ENCODE assay signal across 18 cellular contexts in the genomic region with DNA sequence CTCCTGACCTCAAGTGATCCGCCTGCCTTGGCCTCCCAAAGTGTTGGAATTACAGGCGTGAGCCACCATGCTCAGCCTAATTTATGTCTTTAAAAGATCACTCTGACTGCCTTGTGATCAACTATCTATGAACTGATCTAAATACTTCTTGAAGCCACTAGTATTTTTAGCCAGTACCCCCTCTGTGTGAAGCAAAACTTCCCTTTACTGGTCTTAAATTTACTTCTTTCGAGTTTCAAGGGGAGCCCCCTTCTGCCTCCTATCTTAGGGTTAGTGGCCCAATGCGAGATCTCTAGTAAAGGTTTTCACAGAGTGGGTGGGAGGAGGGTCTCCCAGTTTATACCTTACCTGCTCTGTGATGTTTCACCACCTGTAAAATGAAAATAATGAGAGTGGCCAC.
DNase-seq lines count a peak whose midpoint lies in the region; ATAC-seq, FAIRE-seq and TF ChIP-seq lines count a peak whose summit lies in the region.
"Had no signal": no experiment of that assay in that cellular context is flagged by ENCODE, and none has a peak within 500 bp of the region (broad histone marks: within the 10 kb centered on the region; RNA-seq: fewer than 3 reads in every experiment).

No MANE protein-coding gene starts in this region.

- H3K27ac ChIP-seq in CD4-positive, alpha-beta memory T cell (ENCODE audit: low read depth, low read length), result no peak overlapping the region
- H3K27ac ChIP-seq: SK-N-MC had no signal

- H3K4me3 ChIP-seq in CD4-positive, alpha-beta memory T cell (ENCODE audit: low read length in 2 of 2), result no peak overlapping the region
- H3K4me3 ChIP-seq: MG63, SK-N-MC had no signal

- intact Hi-C loops in CD4-positive, alpha-beta memory T cell (cut with micrococcal nuclease), result no loop called here
- intact Hi-C loops in activated B cell treated with CpG ODN at 0.5 μM for 24 hours (cut with micrococcal nuclease), result no loop called here

- DNase-seq in CD4-positive, alpha-beta memory T cell, result no peak
- DNase-seq in GM12892 (ENCODE audit: insufficient read length) (no peak), activated B cell treated with CpG ODN at 0.5 μM for 24 hours (no peak), DMS153 treated with DMSO at 0.1 percent for 48 hours (lab: John Stamatoyannopoulos, UW; ENCODE audit: unreplicated experiment) (no peak)
- no peak for DNase-seq in naive thymus-derived CD8-positive, alpha-beta T cell
- DNase-seq in activated CD4-positive, alpha-beta T cell treated with anti-CD3 and anti-CD28 coated beads for 1 hour, result no peak
- DNase-seq: BE2C; MG63; NCI-H1092 treated with DMSO at 0.1 percent for 48 hours; NCI-H1694; NCI-H2107; NCI-H345; NCI-H69; NK-92 treated with Interleukin-12 subunit alpha and Interleukin-12 subunit beta, amount 100 ng/mL, for 24 hours had no signal

- H3K4me1 Mint-ChIP-seq in CD4-positive, alpha-beta memory T cell, result peaks cover 51 to 76% (median 61%) of the 10 kb centered on the region in 4 donors
- peaks cover 87% of the 10 kb centered on the region for H3K4me1 Mint-ChIP-seq in activated B cell treated with CpG ODN at 0.5 μM for 24 hours
- H3K4me1 Mint-ChIP-seq in naive thymus-derived CD8-positive, alpha-beta T cell, result peaks cover 54 to 83% (median 82%) of the 10 kb centered on the region in 4 donors

- CTCF ChIA-PET in CD4-positive, alpha-beta memory T cell (lab: Charles Lee; ENCODE audit: partially characterized antibody), result interaction anchor here (0.7 to 2.5 kb wide), 4 partner anchors 9 to 155 kb away, joined by 3 to 16 read pairs (median 13); no protein-coding TSS in a partner anchor
- CTCF ChIA-PET in activated B cell treated with CpG ODN at 0.5 μM for 24 hours (lab: Charles Lee), result interaction anchor here (3.3 kb wide), 1 partner anchor 9 kb away, joined by 12 read pairs; no protein-coding TSS in a partner anchor

- peak; percentile 8 for ATAC-seq in activated B cell treated with CpG ODN at 0.5 μM for 24 hours (ENCODE audit: low read depth)
- no peak for ATAC-seq in naive thymus-derived CD8-positive, alpha-beta T cell
- ATAC-seq in GM19035 (IDR thresholded peaks at IDR 0.05; ENCODE audit: unreplicated experiment), result no peak
- ATAC-seq: HepG2, Right ventricle myocardium inferior had no signal

- TF ChIP-seq POLR2A in GM12892 (IDR thresholded peaks at IDR 0.05; ENCODE audit: low read depth, low read length), result no peak

- no peaks in the 10 kb centered on the region for H3K9me3 ChIP-seq in CD4-positive, alpha-beta memory T cell (ENCODE audit: control insufficient read depth in 1 of 2, low read length in 2 of 2)
- H3K9me3 ChIP-seq: BE2C, MG63 had no signal

- peaks cover 8 to 10% of the 10 kb centered on the region in 2 donors for H3K36me3 Mint-ChIP-seq in CD4-positive, alpha-beta memory T cell
- peaks cover 2% of the 10 kb centered on the region for H3K36me3 Mint-ChIP-seq in activated B cell treated with CpG ODN at 0.5 μM for 24 hours (ENCODE audit: low read depth)
- H3K36me3 Mint-ChIP-seq in naive thymus-derived CD8-positive, alpha-beta T cell, result peaks cover 0 to 4% (median 0%) of the 10 kb centered on the region in 3 donors

- H3K9me3 Mint-ChIP-seq in CD4-positive, alpha-beta memory T cell, result no peaks in the 10 kb centered on the region
- peaks cover 7% of the 10 kb centered on the region for H3K9me3 Mint-ChIP-seq in activated B cell treated with CpG ODN at 0.5 μM for 24 hours
- peaks cover 0 to 11% (median 0%) of the 10 kb centered on the region in 9 donors for H3K9me3 Mint-ChIP-seq in naive thymus-derived CD8-positive, alpha-beta T cell

- peak; percentile 14 for FAIRE-seq in GM12892 (lab: Jason Lieb, UNC)

- no peaks in the 10 kb centered on the region for H3K36me3 ChIP-seq in CD4-positive, alpha-beta memory T cell (ENCODE audit: insufficient read depth, low read length)
- H3K36me3 ChIP-seq: BE2C, MG63 had no signal

- H3K4me1 ChIP-seq in CD4-positive, alpha-beta memory T cell (ENCODE audit: insufficient read depth, low read length), result peaks cover 59% of the 10 kb centered on the region
- H3K4me1 ChIP-seq: BE2C had no signal

- peak overlapping the region in 6 of 7 donors; percentile 11 to 95 (median 74) for H3K27ac Mint-ChIP-seq in CD4-positive, alpha-beta memory T cell
- H3K27ac Mint-ChIP-seq in activated B cell treated with CpG ODN at 0.5 μM for 24 hours, result peak overlapping the region; percentile 36
- peak overlapping the region in 7 of 10 donors; percentile 59 to 93 (median 89) for H3K27ac Mint-ChIP-seq in naive thymus-derived CD8-positive, alpha-beta T cell

- no peaks in the 10 kb centered on the region for H3K27me3 ChIP-seq in CD4-positive, alpha-beta memory T cell (ENCODE audit: insufficient read depth, low read length)
- H3K27me3 ChIP-seq: BE2C, MG63 had no signal

- TF ChIP-seq CTCF in activated B cell treated with CpG ODN at 0.5 μM for 24 hours (IDR thresholded peaks at IDR 0.05), result no peak

- H3K4me3 Mint-ChIP-seq in CD4-positive, alpha-beta memory T cell, result peak overlapping the region in 1 of 8 donors; percentile 53
- peak overlapping the region; percentile 58 for H3K4me3 Mint-ChIP-seq in activated B cell treated with CpG ODN at 0.5 μM for 24 hours
- H3K4me3 Mint-ChIP-seq in naive thymus-derived CD8-positive, alpha-beta T cell, result peak overlapping the region in 5 of 10 donors; percentile 15 to 83 (median 32)

- H3K27me3 Mint-ChIP-seq in CD4-positive, alpha-beta memory T cell, result no peaks in the 10 kb centered on the region
- no peaks in the 10 kb centered on the region for H3K27me3 Mint-ChIP-seq in activated B cell treated with CpG ODN at 0.5 μM for 24 hours
- H3K27me3 Mint-ChIP-seq in naive thymus-derived CD8-positive, alpha-beta T cell, result peaks cover 0 to 2% (median 0%) of the 10 kb centered on the region in 5 donors

- POLR2A ChIA-PET in CD4-positive, alpha-beta memory T cell (lab: Charles Lee; ENCODE audit: partially characterized antibody), result interaction anchor here (1.5 to 17.8 kb wide), 3 partner anchors 11 to 76 kb away, joined by 4 to 616 read pairs (median 6); a partner anchor contains a TSS
- POLR2A ChIA-PET in activated B cell treated with CpG ODN at 0.5 μM for 24 hours (lab: Charles Lee), result interaction anchor here (0.7 to 14.8 kb wide), 5 partner anchors 11 to 71 kb away, joined by 4 to 441 read pairs (median 20); a partner anchor contains a TSS
- POLR2A ChIA-PET in naive thymus-derived CD8-positive, alpha-beta T cell (lab: Charles Lee), result interaction anchor here (0.7 to 10.3 kb wide), 2 partner anchors 70 to 281 kb away, joined by 3 to 339 read pairs; a partner anchor contains a TSS

Comparison
In these comparisons a context has a peak if more than half of its experiments do, and no peak if none do; other contexts are left out.
1. H3K27ac Mint-ChIP-seq: peak in every context shown above with its lines; median percentile 89 in naive thymus-derived CD8-positive, alpha-beta T cell; 74 in CD4-positive, alpha-beta memory T cell; 36 in activated B cell treated with CpG ODN at 0.5 μM for 24 hours.